Comparison of ENCODE assay signal across 13 cellular contexts in genomic region chr11:8809185-8809584, GRCh38.
DNase-seq lines count a peak whose midpoint lies in the region; ATAC-seq and TF ChIP-seq lines count a peak whose summit lies in the region.
"Had no signal": no experiment of that assay in that cellular context is flagged by ENCODE, and none has a peak within 500 bp of the region (broad histone marks: within the 10 kb centered on the region; RNA-seq: fewer than 3 reads in every experiment).

No MANE protein-coding gene starts in this region.

- H3K9ac ChIP-seq in HUES64 (ENCODE audit: low read depth, low read length) (no peak overlapping the region), subcutaneous abdominal adipose tissue (ENCODE audit: low read length in 5 of 5) (peak overlapping the region in 2 of 5 donors; percentile 7 to 57)

- peak overlapping the region; percentile 63; the same call in 1 of the 2 replicates for H3K4me3 ChIP-seq in HUES64 (ENCODE audit: low read length)
- H3K4me3 ChIP-seq in lower lobe of right lung = peak overlapping the region; percentile 61
- peak overlapping the region in 4 of 5 donors; percentile 70 to 80 (median 74) for H3K4me3 ChIP-seq in subcutaneous abdominal adipose tissue (ENCODE audit: low read depth in 1 of 5, low read length in 5 of 5)

- H3K9me3 ChIP-seq in HUES64 (ENCODE audit: insufficient read depth, low read depth, low read length) = no peaks in the 10 kb centered on the region
- H3K9me3 ChIP-seq in lower lobe of right lung = no peaks in the 10 kb centered on the region
- no peaks in the 10 kb centered on the region for H3K9me3 ChIP-seq in subcutaneous abdominal adipose tissue (ENCODE audit: control insufficient read depth in 5 of 5, low read length in 5 of 5)
- H3K9me3 ChIP-seq: neutrophil had no signal

- H3K27me3 ChIP-seq in HUES64 (ENCODE audit: insufficient read depth, low read length) (no peaks in the 10 kb centered on the region), lower lobe of right lung (ENCODE audit: low read depth) (no peaks in the 10 kb centered on the region), subcutaneous abdominal adipose tissue (ENCODE audit: control insufficient read depth in 5 of 5, insufficient read depth in 4 of 5, low read length in 5 of 5) (peaks cover 0 to 3% (median 0%) of the 10 kb centered on the region in 5 donors)
- H3K27me3 ChIP-seq: neutrophil had no signal

- H3K27me3 Mint-ChIP-seq in chondrocyte (ENCODE audit: low read depth) = no peaks in the 10 kb centered on the region

- intact Hi-C loops in lower lobe of right lung (cut with DNase I) = no loop called here

- WGBS in HUES64 = 88% methylated on average over 4 of the region's 4 CpGs

- H3K4me1 Mint-ChIP-seq in chondrocyte (ENCODE audit: low read depth) = peaks cover 71% of the 10 kb centered on the region

- H3K27ac Mint-ChIP-seq in chondrocyte (ENCODE audit: unreplicated experiment) = peak overlapping the region; percentile 97
- H3K27ac Mint-ChIP-seq: activated CD8-positive, alpha-beta T cell treated with anti-CD3 and anti-CD28 coated beads for 36 hours had no signal

- peaks cover 5% of the 10 kb centered on the region for H3K36me3 Mint-ChIP-seq in chondrocyte (ENCODE audit: low read depth)

- H3K9me3 Mint-ChIP-seq in chondrocyte (ENCODE audit: low read depth) = no peaks in the 10 kb centered on the region
- H3K9me3 Mint-ChIP-seq: activated CD8-positive, alpha-beta T cell treated with anti-CD3 and anti-CD28 coated beads for 36 hours had no signal

- H3K4me1 ChIP-seq in HUES64 (ENCODE audit: insufficient read depth, low read length) = peaks cover 38% of the 10 kb centered on the region
- peaks cover 86% of the 10 kb centered on the region for H3K4me1 ChIP-seq in lower lobe of right lung
- peaks cover 13 to 66% (median 39%) of the 10 kb centered on the region in 5 donors for H3K4me1 ChIP-seq in subcutaneous abdominal adipose tissue (ENCODE audit: control insufficient read depth in 5 of 5, insufficient read depth in 5 of 5, low read length in 5 of 5)

- peak overlapping the region; percentile 80 for H3K4me3 Mint-ChIP-seq in chondrocyte (ENCODE audit: unreplicated experiment)
- H3K4me3 Mint-ChIP-seq: activated CD8-positive, alpha-beta T cell treated with anti-CD3 and anti-CD28 coated beads for 36 hours had no signal

- DNase-seq in chondrocyte (ENCODE audit: low spot score) (no peak), lower lobe of right lung (no peak), SK-N-DZ (ENCODE audit: low spot score) (no peak), GM20000 (ENCODE audit: low spot score) (no peak)
- DNase-seq in activated effector memory CD4-positive, alpha-beta T cell treated with anti-CD3 and anti-CD28 coated beads, Interleukin-2, amount 50 U/mL, for 16 hours = no peak
- DNase-seq: activated CD8-positive, alpha-beta T cell treated with anti-CD3 and anti-CD28 coated beads for 36 hours; dermis blood vessel endothelial cell; GDM1; NCI-H1048 had no signal

- H3K36me3 ChIP-seq in HUES64 (ENCODE audit: insufficient read depth, low read length) (no peaks in the 10 kb centered on the region), lower lobe of right lung (no peaks in the 10 kb centered on the region), subcutaneous abdominal adipose tissue (ENCODE audit: control insufficient read depth in 5 of 5, insufficient read depth in 5 of 5, low read length in 5 of 5) (no peaks in the 10 kb centered on the region)
- H3K36me3 ChIP-seq: neutrophil had no signal

- H3K27ac ChIP-seq in HUES64 (ENCODE audit: low read depth, low read length) = no peak overlapping the region
- peak overlapping the region; percentile 89 for H3K27ac ChIP-seq in lower lobe of right lung
- peak overlapping the region; percentile 51 for H3K27ac ChIP-seq in subcutaneous abdominal adipose tissue (ENCODE audit: low read depth, low read length)
- H3K27ac ChIP-seq: neutrophil had no signal

- no peak for ATAC-seq in lower lobe of right lung
- ATAC-seq in GM21447 (IDR thresholded peaks at IDR 0.05; ENCODE audit: unreplicated experiment) = no peak
- ATAC-seq: activated CD8-positive, alpha-beta T cell treated with anti-CD3 and anti-CD28 coated beads for 36 hours had no signal

- no peak for TF ChIP-seq CTCF in chondrocyte (IDR thresholded peaks at IDR 0.05)
- no peak for TF ChIP-seq CTCF in lower lobe of right lung (IDR thresholded peaks at IDR 0.05)
- TF ChIP-seq CTCF in GM20000 (IDR thresholded peaks at IDR 0.05; ENCODE audit: extremely low read depth, missing control alignments) = no peak
